35 cellular contexts compared by ENCODE assay signal in genomic region chr1:227587968-227588367, GRCh38.
"Had no signal": no experiment of that assay in that cellular context is flagged by ENCODE, and none has a peak within 500 bp of the region (broad histone marks: within the 10 kb centered on the region; RNA-seq: fewer than 3 reads in every experiment).

No MANE protein-coding gene starts in this region.

- H3K27me3 ChIP-seq: MG63 had no signal

- DNase-seq: Karpas-422, Kasumi-1, MG63, MM.1S, MV-4-11, NCI-H1048, NCI-H1092, NCI-H1092 treated with DMSO at 0.1 percent for 48 hours, NCI-H1105, NCI-H1105 treated with DMSO at 0.1 percent for 48 hours, NCI-H1417, NCI-H1417 treated with DMSO at 0.1 percent for 48 hours, NCI-H1436, NCI-H1436 treated with DMSO at 0.1 percent for 48 hours, NCI-H146, NCI-H1694, NCI-H1694 treated with DMSO at 0.1 percent for 48 hours, NCI-H187, NCI-H187 treated with DMSO at 0.1 percent for 48 hours, NCI-H1930, NCI-H2029, NCI-H2029 treated with DMSO at 0.1 percent for 48 hours, NCI-H2081, NCI-H2081 treated with DMSO at 0.1 percent for 48 hours, NCI-H2107, NCI-H2171, NCI-H2171 treated with DMSO at 0.1 percent for 48 hours, NCI-H2227 treated with DMSO at 0.1 percent for 48 hours, NCI-H226, NCI-H345, NCI-H446, NCI-H446 treated with DMSO at 0.1 percent for 48 hours, NCI-H510A, NCI-H510A treated with DMSO at 0.1 percent for 48 hours, NCI-H524 had no signal

- H3K4me3 ChIP-seq: MG63 had no signal
